12 cellular contexts compared by ENCODE assay signal in the genomic region with DNA sequence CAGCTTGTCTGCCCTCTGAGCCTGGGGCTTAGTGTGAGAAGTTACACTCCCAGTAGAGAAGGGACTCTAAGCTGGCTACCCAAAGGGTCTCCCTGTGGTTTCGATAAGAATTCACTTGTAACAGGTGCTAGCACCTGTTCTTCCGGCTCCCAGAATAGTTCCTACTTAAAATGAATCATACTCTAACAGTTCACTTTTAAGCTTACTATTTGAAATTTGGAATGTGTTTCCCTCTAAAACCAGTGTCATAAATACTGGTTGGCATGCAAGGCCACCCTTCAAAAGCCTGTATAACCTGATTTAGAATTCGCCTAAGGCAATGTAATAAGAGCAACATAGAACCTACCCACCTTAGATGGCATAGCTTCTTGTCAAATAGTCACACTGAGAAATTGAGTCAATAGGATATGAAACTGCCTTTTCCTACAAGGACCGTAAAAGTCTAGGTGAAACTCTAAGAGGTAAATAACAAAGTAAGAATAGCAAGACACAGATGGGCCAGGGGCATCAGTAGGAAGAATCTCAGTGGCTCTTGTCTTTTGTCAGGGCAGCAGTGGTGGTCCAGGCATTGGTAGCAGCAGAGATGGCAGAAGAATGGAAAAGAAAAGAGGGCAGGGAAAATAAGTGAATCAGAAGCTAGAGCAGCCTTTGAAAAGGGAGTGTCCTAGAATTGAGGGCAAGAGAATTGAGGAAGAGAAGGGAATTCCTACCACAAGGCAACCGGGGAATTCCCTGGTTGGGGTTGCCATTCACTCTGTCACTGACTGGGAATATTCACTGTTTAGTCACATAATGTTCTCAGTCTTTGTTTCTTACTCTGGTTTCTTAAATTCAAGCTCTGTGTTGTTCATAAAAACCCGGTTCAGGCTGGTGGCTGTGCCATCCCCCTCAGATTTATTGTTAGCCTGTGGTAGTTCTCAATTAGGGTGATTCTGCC.
DNase-seq lines count a peak whose midpoint lies in the region; ATAC-seq and TF ChIP-seq lines count a peak whose summit lies in the region.
"Had no signal": no experiment of that assay in that cellular context is flagged by ENCODE, and none has a peak within 500 bp of the region (broad histone marks: within the 10 kb centered on the region; RNA-seq: fewer than 3 reads in every experiment).

No MANE protein-coding gene starts in this region.

- H3K9me3 Mint-ChIP-seq in T-helper 1 cell treated with Interleukin-12 subunit alpha and Interleukin-12 subunit beta and Interleukin-4 antibody, amounts not matched to agents 30 μg/mL and 1 μg/mL, for 36 hours = no peaks in the 10 kb centered on the region

- intact Hi-C loops in PC-3 (cut with micrococcal nuclease) = no loop called here

- H3K27ac ChIP-seq in PC-3 (ENCODE audit: low read length) = peak overlapping the region; percentile 96
- H3K27ac ChIP-seq in effector memory CD4-positive, alpha-beta T cell (ENCODE audit: insufficient read depth, low read length, poor library complexity, severe bottlenecking) = peak overlapping the region; percentile 90

- H4K20me1 ChIP-seq in PC-3 (ENCODE audit: low read length) = no peaks in the 10 kb centered on the region

- peak overlapping the region; percentile 49 for H3K27ac Mint-ChIP-seq in T-helper 1 cell treated with Interleukin-12 subunit alpha and Interleukin-12 subunit beta and Interleukin-4 antibody, amounts not matched to agents 30 μg/mL and 1 μg/mL, for 36 hours

- peak overlapping the region; percentile 35 for H3K4me3 Mint-ChIP-seq in T-helper 1 cell treated with Interleukin-12 subunit alpha and Interleukin-12 subunit beta and Interleukin-4 antibody, amounts not matched to agents 30 μg/mL and 1 μg/mL, for 36 hours

- H3K9ac ChIP-seq in PC-3 (ENCODE audit: low read length) = peak overlapping the region; percentile 68

- H3F3A ChIP-seq in PC-3 (ENCODE audit: low read length, unreplicated experiment) = no peaks in the 10 kb centered on the region

- peaks cover 53% of the 10 kb centered on the region for H3K4me1 ChIP-seq in PC-3 (ENCODE audit: insufficient read depth, low read length)
- peaks cover 88% of the 10 kb centered on the region for H3K4me1 ChIP-seq in effector memory CD4-positive, alpha-beta T cell (ENCODE audit: control insufficient read depth, insufficient read depth, low read length, poor library complexity, severe bottlenecking)

- peaks cover 11% of the 10 kb centered on the region for H3K36me3 Mint-ChIP-seq in T-helper 1 cell treated with Interleukin-12 subunit alpha and Interleukin-12 subunit beta and Interleukin-4 antibody, amounts not matched to agents 30 μg/mL and 1 μg/mL, for 36 hours (ENCODE audit: low read depth)

- no peak for DNase-seq in T-helper 1 cell
- peak; percentile 92 for DNase-seq in PC-3
- no peak for DNase-seq in effector memory CD4-positive, alpha-beta T cell
- peak; percentile 92 for DNase-seq in renal cortical epithelial cell (ENCODE audit: low read depth)
- no peak for DNase-seq in putamen (ENCODE audit: low spot score)
- DNase-seq in COLO829 (ENCODE audit: low spot score) = no peak
- no peak for DNase-seq in activated CD4-positive, CD25-positive, alpha-beta regulatory T cell (lab: John Stamatoyannopoulos, UW)
- DNase-seq: activated gamma-delta T cell treated with Interleukin-2 at 50 U/mL for 16 hours, NCI-H146, SW 1271 had no signal

- no peaks in the 10 kb centered on the region for H3K27me3 ChIP-seq in PC-3 (ENCODE audit: low read length)
- no peaks in the 10 kb centered on the region for H3K27me3 ChIP-seq in effector memory CD4-positive, alpha-beta T cell (replicated peaks; ENCODE audit: control insufficient read depth, insufficient read depth, low read length, poor library complexity, severe bottlenecking)

- peaks cover 89% of the 10 kb centered on the region for H3K4me1 Mint-ChIP-seq in T-helper 1 cell treated with Interleukin-12 subunit alpha and Interleukin-12 subunit beta and Interleukin-4 antibody, amounts not matched to agents 30 μg/mL and 1 μg/mL, for 36 hours (ENCODE audit: low read depth)

- H3K4me2 ChIP-seq in PC-3 (ENCODE audit: low read length) = peak overlapping the region; percentile 71

- no peaks in the 10 kb centered on the region for H3K9me2 ChIP-seq in PC-3 (replicated peaks; ENCODE audit: low read length)

- POLR2A ChIA-PET in PC-3 (lab: Charles Lee; ENCODE audit: unreplicated experiment) = interaction anchor here (0.6 kb wide), 3 partner anchors 11 to 97 kb away, joined by 3 to 5 read pairs (median 3); no protein-coding TSS in a partner anchor

- TF ChIP-seq CTCF in PC-3 (conservative IDR thresholded peaks at IDR 0.05; ENCODE audit: low read depth, low read length) = no peak

- CTCF ChIA-PET in PC-3 (lab: Charles Lee) = interaction anchor here (0.6 to 1.3 kb wide), 2 partner anchors 19 to 90 kb away, joined by 3 to 8 read pairs; no protein-coding TSS in a partner anchor

- H3K36me3 ChIP-seq in PC-3 (ENCODE audit: low read depth, low read length) = no peaks in the 10 kb centered on the region
- no peaks in the 10 kb centered on the region for H3K36me3 ChIP-seq in effector memory CD4-positive, alpha-beta T cell (ENCODE audit: control insufficient read depth, insufficient read depth, low read length)

- peak; percentile 57 for ATAC-seq in PC-3
- ATAC-seq: sciatic nerve had no signal

- no peaks in the 10 kb centered on the region for H3K9me3 ChIP-seq in PC-3 (ENCODE audit: low read length)
- H3K9me3 ChIP-seq in effector memory CD4-positive, alpha-beta T cell (ENCODE audit: control insufficient read depth, low read length) = no peaks in the 10 kb centered on the region

- no peaks in the 10 kb centered on the region for H3K27me3 Mint-ChIP-seq in T-helper 1 cell treated with Interleukin-12 subunit alpha and Interleukin-12 subunit beta and Interleukin-4 antibody, amounts not matched to agents 30 μg/mL and 1 μg/mL, for 36 hours (ENCODE audit: low read depth)

- TSS peak; percentile 24 for BruUV-seq in PC-3 (replicated peaks; lab: Mats Ljungman, UMichigan)

- peaks cover 24% of the 10 kb centered on the region; the same call in 1 of the 2 replicates for H3K79me2 ChIP-seq in PC-3 (ENCODE audit: low read length)

- no peak overlapping the region; the same call in 1 of the 2 replicates for H3K4me3 ChIP-seq in PC-3 (ENCODE audit: low read length)
- no peak overlapping the region for H3K4me3 ChIP-seq in effector memory CD4-positive, alpha-beta T cell (ENCODE audit: insufficient read depth, low read depth, low read length, poor library complexity, severe bottlenecking)

- no peak overlapping the region for H2AFZ ChIP-seq in PC-3 (ENCODE audit: low read length)

Comparison
In these comparisons a context has a peak if more than half of its experiments do, and no peak if none do; other contexts are left out.
1. DNase-seq: peak in PC-3 (single experiment) and renal cortical epithelial cell (single experiment); none in T-helper 1 cell (0 of 5), effector memory CD4-positive, alpha-beta T cell (0 of 3), putamen (single experiment), COLO829 (single experiment) and activated CD4-positive, CD25-positive, alpha-beta regulatory T cell (0 of 4).